ENCODE assay signal across 1 cellular context in genomic region chr17:9036336-9036735, GRCh38.
TF ChIP-seq lines count a peak whose summit lies in the region.

No MANE protein-coding gene starts in this region.

TF ChIP-seq in HCT116, 20 proteins besides CTCF, POLR2A, EP300 and RAD21 (continued from another document):
- TF ChIP-seq REST (IDR thresholded peaks at IDR 0.05; ENCODE audit: low read depth) (no peak), ZNF274 (IDR thresholded peaks at IDR 0.05; ENCODE audit: low read depth, low read length) (no peak), EZH2 (IDR thresholded peaks at IDR 0.05) (no peak), ELF1 (IDR thresholded peaks at IDR 0.05; ENCODE audit: borderline replicate concordance, low read depth) (no peak), CEBPB (IDR thresholded peaks at IDR 0.05; ENCODE audit: low read depth) (no peak), EZH2phosphoT487 (IDR thresholded peaks at IDR 0.05; ENCODE audit: borderline replicate concordance) (no peak), ATF3 (IDR thresholded peaks at IDR 0.05) (no peak), SP1 (IDR thresholded peaks at IDR 0.05; ENCODE audit: low read depth) (no peak)
- TF ChIP-seq, protein P1, sequence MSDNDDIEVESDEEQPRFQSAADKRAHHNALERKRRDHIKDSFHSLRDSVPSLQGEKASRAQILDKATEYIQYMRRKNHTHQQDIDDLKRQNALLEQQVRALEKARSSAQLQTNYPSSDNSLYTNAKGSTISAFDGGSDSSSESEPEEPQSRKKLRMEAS (IDR thresholded peaks at IDR 0.05): no peak
TF ChIP-seq in HCT116: peak in this region for 0.
